Comparison of ENCODE assay signal across 12 cellular contexts in the genomic region with DNA sequence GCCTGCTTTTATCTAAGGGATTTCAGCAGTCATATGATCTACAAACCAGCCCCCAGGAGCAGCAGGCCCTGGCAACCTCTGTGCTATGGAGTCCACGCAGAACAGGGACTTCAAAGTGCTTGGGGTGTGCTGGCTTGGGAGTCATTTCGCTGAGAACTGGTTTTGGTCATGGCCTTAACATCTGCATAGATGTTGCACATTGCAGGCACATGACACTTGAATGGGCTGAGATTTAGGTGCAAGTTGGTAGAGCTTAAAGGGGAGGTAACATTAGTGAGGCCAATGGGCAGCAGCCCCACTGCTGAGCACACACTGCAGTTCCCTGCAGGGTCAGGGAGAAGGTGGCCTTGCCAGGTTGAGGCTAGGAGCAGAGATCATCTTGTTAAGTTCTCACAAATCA. TPM values are rescaled to one million over a fixed set of nuclear protein-coding genes. Genes with fewer than 3 reads are reported as not detected.
DNase-seq lines count a peak whose midpoint lies in the region; ATAC-seq and TF ChIP-seq lines count a peak whose summit lies in the region.
"Had no signal": no experiment of that assay in that cellular context is flagged by ENCODE, and none has a peak within 500 bp of the region (broad histone marks: within the 10 kb centered on the region; RNA-seq: fewer than 3 reads in every experiment).

No MANE protein-coding gene starts in this region.

- H3K27me3 ChIP-seq in foreskin keratinocyte, result no peaks in the 10 kb centered on the region
- no peaks in the 10 kb centered on the region for H3K27me3 ChIP-seq in prostate gland (replicated peaks; ENCODE audit: insufficient read depth)
- H3K27me3 ChIP-seq: SJSA1 had no signal

- H3K9me3 ChIP-seq in prostate gland, result no peaks in the 10 kb centered on the region
- H3K9me3 ChIP-seq: SJSA1 had no signal

- H3K4me3 ChIP-seq in NB4 (ENCODE audit: low read depth, low read length), result no peak overlapping the region
- H3K4me3 ChIP-seq in prostate gland, result no peak overlapping the region
- H3K4me3 ChIP-seq: SJSA1 had no signal

- intact Hi-C loops in prostate gland (cut with DNase I), result no loop called here

- ATAC-seq in foreskin keratinocyte (no peak), GM18870 (IDR thresholded peaks at IDR 0.05; ENCODE audit: unreplicated experiment) (no peak)

- peaks cover 50% of the 10 kb centered on the region for H3K4me1 ChIP-seq in foreskin keratinocyte
- H3K4me1 ChIP-seq in prostate gland (replicated peaks), result peaks cover 16% of the 10 kb centered on the region

- TF ChIP-seq POLR2A in NB4 (IDR thresholded peaks at IDR 0.05; ENCODE audit: extremely low read depth, insufficient read length) (no peak), prostate gland (IDR thresholded peaks at IDR 0.05) (no peak)

- no peaks in the 10 kb centered on the region for H3K36me3 ChIP-seq in prostate gland

- peak; percentile 87 for DNase-seq in COLO829 (ENCODE audit: low spot score)
- DNase-seq in NB4 (ENCODE audit: low read depth), result peak; percentile 56
- DNase-seq in foreskin keratinocyte, result no peak
- no peak for DNase-seq in prostate gland (ENCODE audit: low spot score)
- DNase-seq in OCI-M2 (lab: John Stamatoyannopoulos, UW; ENCODE audit: unreplicated experiment), result no peak
- no peak for DNase-seq in hepatic stellate cell (ENCODE audit: low spot score)
- DNase-seq: CD8-positive, alpha-beta memory T cell; GOT3; Karpas-422; stimulated activated CD4-positive, alpha-beta T cell treated with anti-CD3 and anti-CD28 coated beads, Interleukin-2, amount 100 ng/mL, for 48 hours had no signal

- peak overlapping the region; percentile 54 for H3K27ac ChIP-seq in foreskin keratinocyte
- H3K27ac ChIP-seq in prostate gland, result peak overlapping the region; percentile 53 to 58
- H3K27ac ChIP-seq: SJSA1 had no signal

- TF ChIP-seq CTCF in NB4 (IDR thresholded peaks at IDR 0.05; ENCODE audit: low read depth, low read length), result no peak
- no peak for TF ChIP-seq CTCF in foreskin keratinocyte (conservative IDR thresholded peaks at IDR 0.05)
- TF ChIP-seq CTCF in prostate gland (IDR thresholded peaks at IDR 0.05), result no peak

- WGBS in prostate gland, result 63% methylated on average over 2 of the region's 2 CpGs

RNA-seq across cellular contexts. Expression of gene RREB1, which starts 43.6 kb away (rescaled TPM):
- 25.4 and 25.8 TPM in 2 replicates for total RNA-seq in foreskin keratinocyte
- 2.9 and 3.2 TPM in 2 replicates for polyA plus RNA-seq in foreskin keratinocyte
- total RNA-seq in prostate gland, result 10 to 100 TPM; 58.4 to 71.0 TPM

Comparison
In these comparisons a context has a peak if more than half of its experiments do, and no peak if none do; other contexts are left out.
1. DNase-seq: peak in COLO829 (single experiment) and NB4 (single experiment); none in foreskin keratinocyte (0 of 2), prostate gland (single experiment), OCI-M2 (single experiment) and hepatic stellate cell (single experiment).